Comparison of ENCODE assay signal across 8 cellular contexts in the genomic region with DNA sequence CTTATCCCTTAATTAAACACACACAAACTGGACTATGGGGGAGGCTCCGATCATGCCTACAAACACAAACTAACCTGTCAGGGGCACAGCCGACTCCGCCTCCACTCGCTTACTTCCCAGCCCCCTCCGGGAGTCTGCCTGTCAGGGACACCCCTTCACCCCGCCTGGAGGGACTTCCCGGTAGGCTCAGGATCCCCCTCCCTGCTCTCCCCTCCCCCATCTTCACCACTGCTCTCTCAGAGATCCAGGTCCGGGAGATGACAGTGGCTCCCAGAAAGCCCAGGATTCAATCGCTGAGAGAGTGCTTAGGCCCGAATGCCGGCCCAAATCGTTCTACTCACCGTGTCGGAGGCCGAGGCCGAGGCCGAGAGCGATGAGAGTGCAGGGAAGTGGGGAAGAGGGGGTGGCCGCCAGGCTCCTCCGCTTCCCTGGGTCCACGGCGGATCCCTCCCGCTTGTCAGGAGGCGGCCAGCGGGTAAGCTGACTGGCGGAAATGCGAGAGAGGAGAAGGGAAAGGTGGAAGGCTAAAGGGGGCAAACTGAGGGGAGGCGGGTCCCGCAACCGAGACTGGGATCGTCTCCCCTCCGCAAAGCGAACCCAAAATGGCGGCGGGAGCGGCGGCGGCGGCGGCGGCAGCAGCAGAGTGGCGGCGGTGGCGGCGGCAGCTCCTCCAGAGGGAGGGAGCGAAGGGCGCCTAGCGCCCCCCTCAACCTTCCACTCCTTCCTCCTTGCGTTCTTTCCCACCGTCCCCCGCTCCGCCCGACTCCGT. TPM values are rescaled to one million over a fixed set of nuclear protein-coding genes. Genes with fewer than 3 reads are reported as not detected.
DNase-seq lines count a peak whose midpoint lies in the region; ATAC-seq and TF ChIP-seq lines count a peak whose summit lies in the region.
"Not testable (repeated sequence)": the region's sequence is repeated elsewhere in the genome, so short reads cannot be mapped to it uniquely, and the experiment has no call there.

No MANE protein-coding gene starts in this region.

- H3K27me3 ChIP-seq in spleen (replicated peaks in 1 of 7); aorta (ENCODE audit: control insufficient read depth in 1 of 2, insufficient read depth in 2 of 2, low read length in 1 of 2): not testable (repeated sequence)

- in situ Hi-C loops in GM18951 (cut with MboI; ENCODE audit: low sequenced_read_pairs, unreplicated experiment): not testable (repeated sequence)

- H3K27ac ChIP-seq in spleen (peak overlapping the region; percentile 95 to 99 (median 98)), aorta (ENCODE audit: low read depth in 1 of 2, low read length in 2 of 2) (peak overlapping the region in 1 of 2 donors; percentile 87)

- intact Hi-C loops in spleen (cut with DNase I; ENCODE audit: low total_unique reads); aorta (cut with DNase I): not testable (repeated sequence)

- H3K9me3 ChIP-seq in spleen; aorta (ENCODE audit: control insufficient read depth, low read length): not testable (repeated sequence)

- peaks cover 37 to 71% (median 62%) of the 10 kb centered on the region in 6 donors for H3K4me1 ChIP-seq in spleen
- H3K4me1 ChIP-seq in aorta (ENCODE audit: control insufficient read depth in 1 of 2, insufficient read depth in 2 of 2, low read length in 2 of 2): not testable (repeated sequence)

- H3K4me3 ChIP-seq in spleen (peak overlapping the region; percentile 66 to 96 (median 83)), aorta (ENCODE audit: low read length in 2 of 2) (peak overlapping the region; percentile 49 to 98)

- WGBS in spleen, 5 donors: 0 to 1% (median 0%) methylated on average over 20 to 45 of the region's 54 CpGs
- WGBS in aorta, 2 donors: 0% methylated on average over 25 to 47 of the region's 54 CpGs

- not testable (repeated sequence) for TF ChIP-seq CTCF in spleen (IDR thresholded peaks at IDR 0.05 in 8 of 11, conservative IDR thresholded peaks at IDR 0.05 in 3 of 11)

- peaks cover 0 to 26% (median 3%) of the 10 kb centered on the region in 6 donors for H3K36me3 ChIP-seq in spleen
- not testable (repeated sequence) for H3K36me3 ChIP-seq in aorta (ENCODE audit: control insufficient read depth in 1 of 2, insufficient read depth in 2 of 2, low read length in 1 of 2)

- ATAC-seq in HG03108 (IDR thresholded peaks at IDR 0.05; ENCODE audit: unreplicated experiment) (peak; percentile 22), left lobe of liver (peak; percentile 44), aorta (ENCODE audit: low FRiP score) (peak; percentile 75)

- DNase-seq in NOMO-1 treated with DMSO at 0.1 percent for 48 hours (lab: John Stamatoyannopoulos, UW; ENCODE audit: unreplicated experiment) (peak; percentile 6), dermis blood vessel endothelial cell (peak; percentile 61), spleen (peak; percentile 91), aorta (peak; percentile 72 to 83)
- DNase-seq in activated CD8-positive, alpha-beta memory T cell treated with anti-CD3 and anti-CD28 coated beads, Interleukin-2, amount 50 U/mL, for 24 hours (ENCODE audit: extremely low read depth): peak; percentile 12
- not testable (repeated sequence) for DNase-seq in left lobe of liver (ENCODE audit: low spot score)

- peak; percentile 27 for TF ChIP-seq POLR2A in GM18951 (IDR thresholded peaks at IDR 0.05; ENCODE audit: extremely low read depth, insufficient read depth, insufficient read length)
- not testable (repeated sequence) for TF ChIP-seq POLR2A in spleen (IDR thresholded peaks at IDR 0.05)

RNA-seq across cellular contexts. Expression of a gene that starts 0.6 kb away (rescaled TPM):
- total RNA-seq in dermis blood vessel endothelial cell: 24.2 and 32.4 TPM in 2 replicates
- total RNA-seq in left lobe of liver: 17.1 TPM
- 10 to 100 TPM; 61.8 to 89.8 (median 75.5) TPM for total RNA-seq in spleen
- 1 to 10 TPM; 2.5 to 6.6 (median 3.1) TPM for polyA plus RNA-seq in spleen
- 10 to 100 TPM; 73.1 to 93.5 TPM for total RNA-seq in aorta
- 10 to 100 TPM; 13.1 to 14.6 TPM for polyA plus RNA-seq in aorta

RNA-seq across cellular contexts. Expression of a gene that starts 48.0 kb away (rescaled TPM):
- total RNA-seq in dermis blood vessel endothelial cell (17.1 and 20.3 TPM in 2 replicates), left lobe of liver (23.7 TPM), spleen (10 to 100 TPM; 21.4 to 60.0 (median 41.7) TPM), aorta (10 to 100 TPM; 44.2 to 46.5 TPM)
- polyA plus RNA-seq in spleen (10 to 100 TPM; 19.8 to 33.6 (median 27.3) TPM), aorta (10 to 100 TPM in 1 of 2 donors, 1 to 10 TPM in 1; 7.6 to 52.0 TPM)

Comparison
In these comparisons a context has a peak if more than half of its experiments do, and no peak if none do; other contexts are left out.
1. ATAC-seq: peak in every context shown above with its lines; median percentile 75 in aorta; 44 in left lobe of liver; 22 in HG03108.